10 cellular contexts compared by ENCODE assay signal in the genomic region with DNA sequence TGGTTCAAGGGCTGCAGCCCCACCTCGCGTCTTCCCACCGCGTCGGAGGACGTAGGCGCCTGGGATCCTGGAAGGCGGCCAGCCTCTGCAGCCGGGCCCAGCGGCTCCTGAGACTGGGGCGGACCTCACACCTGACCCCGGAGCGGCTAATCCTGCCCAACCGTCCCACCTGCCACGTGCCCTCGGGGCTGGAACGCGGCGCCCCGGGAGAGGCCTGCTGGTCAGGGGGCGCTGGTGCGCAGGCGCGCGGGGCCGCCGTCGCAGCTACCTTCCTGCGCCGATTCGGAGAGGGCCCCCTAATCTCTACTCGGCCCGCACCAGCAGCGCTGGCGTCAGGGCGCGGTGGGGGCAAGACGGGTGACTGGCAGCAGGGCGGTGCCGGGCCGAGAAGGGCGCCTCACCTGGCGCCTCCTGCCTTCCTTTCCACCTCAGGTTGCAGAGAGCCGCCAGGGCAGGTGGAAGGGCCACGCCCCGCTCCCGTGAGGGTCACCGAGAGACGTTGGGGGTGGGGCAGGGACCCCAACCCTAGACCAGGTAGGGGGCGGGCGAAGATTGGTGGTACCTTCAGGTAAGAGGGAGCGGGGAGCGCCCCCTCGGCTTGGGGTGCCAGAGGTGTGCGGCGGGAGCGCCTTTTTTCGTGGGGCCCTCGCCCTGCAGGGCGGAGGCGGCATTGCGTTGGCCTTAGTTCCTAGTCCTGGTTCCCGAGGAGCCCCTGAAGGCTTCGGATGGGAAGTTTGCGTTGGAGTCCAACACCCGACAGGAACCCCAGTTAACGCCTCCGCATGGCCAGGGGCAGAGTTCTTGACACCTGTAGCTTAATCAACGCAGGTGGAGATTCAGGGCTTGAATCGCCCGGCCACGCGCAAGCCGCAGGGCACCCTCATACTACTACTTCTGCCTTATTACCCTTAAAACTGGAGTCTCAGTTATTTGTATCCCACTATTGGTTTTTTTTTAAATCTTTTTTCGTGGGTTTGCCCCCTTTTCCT. TPM values are rescaled to one million over a fixed set of nuclear protein-coding genes. Genes with fewer than 3 reads are reported as not detected.
DNase-seq lines count a peak whose midpoint lies in the region; ATAC-seq, FAIRE-seq and TF ChIP-seq lines count a peak whose summit lies in the region.
"Had no signal": no experiment of that assay in that cellular context is flagged by ENCODE, and none has a peak within 500 bp of the region (broad histone marks: within the 10 kb centered on the region; RNA-seq: fewer than 3 reads in every experiment).

A gene with protein sequence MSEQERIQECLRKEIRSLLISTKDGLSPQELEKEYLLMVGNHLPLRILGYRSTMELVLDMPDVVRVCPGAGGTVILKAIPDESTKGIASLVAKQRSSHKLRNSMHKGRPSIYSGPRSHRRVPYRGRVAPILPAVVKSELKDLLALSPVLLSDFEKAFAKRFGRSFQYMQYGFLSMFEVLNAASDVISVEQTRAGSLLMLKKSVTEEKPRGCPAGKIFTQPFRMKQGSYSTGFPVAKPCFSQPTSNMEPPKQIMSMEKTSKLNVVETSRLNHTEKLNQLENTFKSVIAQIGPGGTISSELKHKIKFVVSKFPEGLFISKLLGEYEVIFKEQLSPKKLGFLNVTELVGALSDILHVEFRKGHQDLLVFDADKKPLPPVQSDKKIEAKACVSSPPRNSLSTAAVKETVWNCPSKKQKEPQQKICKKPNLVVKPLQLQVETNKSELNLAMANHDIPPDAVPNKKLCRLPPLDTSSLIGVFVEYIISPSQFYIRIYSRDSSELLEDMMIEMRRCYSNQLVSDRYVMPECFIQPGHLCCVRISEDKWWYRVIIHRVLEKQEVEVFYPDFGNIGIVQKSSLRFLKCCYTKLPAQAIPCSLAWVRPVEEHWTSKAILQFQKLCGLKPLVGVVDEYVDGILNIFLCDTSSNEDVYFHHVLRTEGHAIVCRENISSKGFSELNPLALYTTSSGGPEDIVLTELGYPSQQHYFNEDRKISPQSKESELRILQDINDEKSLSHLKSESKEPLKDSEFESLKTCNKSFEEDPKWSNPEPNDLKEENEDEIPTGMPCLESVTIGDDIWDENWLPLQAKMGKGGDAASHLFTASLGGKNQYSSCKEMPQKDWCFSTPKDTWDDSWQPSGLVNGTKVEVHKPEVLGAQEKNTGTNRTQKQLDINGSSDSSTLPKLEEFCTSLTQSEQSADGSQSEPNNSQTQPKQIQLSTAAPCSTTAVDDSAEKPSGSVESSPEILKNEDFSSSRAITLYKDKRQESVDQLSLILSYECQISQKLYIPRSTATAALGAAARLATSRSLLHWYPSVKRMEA (plus strand): TSS at position 241 of the 989 bp plus-strand sequence. CDS start 784 bp downstream, outside the sequence.

- ATAC-seq in HG03442 (IDR thresholded peaks at IDR 0.05; ENCODE audit: unreplicated experiment): no peak
- ATAC-seq in GM21447 (IDR thresholded peaks at IDR 0.05; ENCODE audit: unreplicated experiment): no peak

- TF ChIP-seq CTCF in prostate gland (IDR thresholded peaks at IDR 0.05): peak in 1 of 4 experiments; percentile 17

- no peaks in the 10 kb centered on the region for H3K4me1 ChIP-seq in prostate gland (replicated peaks)

- TF ChIP-seq POLR2A in prostate gland (IDR thresholded peaks at IDR 0.05): no peak

- H3K4me3 ChIP-seq in prostate gland: peak within 1 kb of the TSS; percentile 22 to 33

- intact Hi-C loops in prostate gland (cut with DNase I): no loop called here

- H3K36me3 ChIP-seq in prostate gland: no peaks in the 10 kb centered on the region

- H3K27ac ChIP-seq in prostate gland: no peak within 1 kb of the TSS

- FAIRE-seq in frontal cortex (lab: Jason Lieb, UNC): no peak

- H3K9me3 ChIP-seq in prostate gland: no peaks in the 10 kb centered on the region

- DNase-seq in ELF-1 (ENCODE audit: low read depth, low spot score) (peak; percentile 76), NCI-H526 (lab: John Stamatoyannopoulos, UW) (peak; percentile 54 to 88), frontal cortex (ENCODE audit: low spot score in 2 of 2) (peak; percentile 34 to 37), prostate gland (ENCODE audit: low spot score) (no peak), NCI-H510A treated with DMSO at 0.1 percent for 48 hours (lab: John Stamatoyannopoulos, UW) (no peak), AG08395 (ENCODE audit: low spot score) (no peak)
- DNase-seq: activated CD8-positive, alpha-beta memory T cell treated with anti-CD3 and anti-CD28 coated beads, Interleukin-2, amount 50 U/mL, for 48 hours; effector memory CD4-positive, alpha-beta T cell had no signal

- 15% methylated on average over 65 of the region's 75 CpGs for WGBS in prostate gland

- H3K27me3 ChIP-seq in prostate gland (replicated peaks; ENCODE audit: insufficient read depth): peaks cover 5% of the 10 kb centered on the region

RNA-seq across cellular contexts. Expression of the gene that starts here (rescaled TPM):
- 2.9 TPM for total RNA-seq in frontal cortex
- 1 to 10 TPM; 3.8 to 7.6 TPM for total RNA-seq in prostate gland

Comparison
In these comparisons a context has a peak if more than half of its experiments do, and no peak if none do; other contexts are left out.
1. DNase-seq: peak in ELF-1 (single experiment), NCI-H526 (2 of 2) and frontal cortex (2 of 2); none in prostate gland (single experiment), NCI-H510A treated with DMSO at 0.1 percent for 48 hours (single experiment) and AG08395 (single experiment).